In the genomic region with DNA sequence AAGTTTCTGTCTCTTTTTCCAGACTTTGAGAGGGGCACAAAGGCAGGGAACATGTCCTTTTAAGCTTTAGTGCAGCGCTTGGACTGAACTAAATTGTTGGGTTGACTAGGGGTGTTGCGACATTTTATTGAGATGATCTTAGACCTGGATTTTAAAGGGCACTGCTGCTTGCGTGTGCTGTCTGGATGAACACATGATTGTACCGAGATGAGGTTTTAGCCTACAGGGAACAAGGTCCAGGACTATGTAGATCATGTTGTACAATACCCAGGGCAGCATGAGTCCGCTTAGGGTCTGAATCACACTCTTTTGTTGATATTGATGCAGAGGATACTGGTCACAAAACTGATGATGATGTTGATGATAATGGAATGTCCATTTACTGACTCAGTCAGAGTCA, we compare ENCODE assay signal across 16 cellular contexts. TPM values are rescaled to one million over a fixed set of nuclear protein-coding genes. Genes with fewer than 3 reads are reported as not detected.
DNase-seq lines count a peak whose midpoint lies in the region; ATAC-seq and TF ChIP-seq lines count a peak whose summit lies in the region.
"Had no signal": no experiment of that assay in that cellular context is flagged by ENCODE, and none has a peak within 500 bp of the region (broad histone marks: within the 10 kb centered on the region; RNA-seq: fewer than 3 reads in every experiment).

No MANE protein-coding gene starts in this region.

- H3K27me3 ChIP-seq in mammary epithelial cell (ENCODE audit: insufficient read depth, low read length) (no peaks in the 10 kb centered on the region), right lobe of liver (no peaks in the 10 kb centered on the region)
- H3K27me3 ChIP-seq: upper lobe of left lung had no signal

- H3K9ac ChIP-seq in mammary epithelial cell (ENCODE audit: insufficient read depth, low read length) = no peak overlapping the region

- no peaks in the 10 kb centered on the region for H4K20me1 ChIP-seq in mammary epithelial cell (ENCODE audit: insufficient read depth, low read length)

- peak; percentile 77 for TF ChIP-seq POLR2A in right lobe of liver (IDR thresholded peaks at IDR 0.05)

- intact Hi-C loops in mammary epithelial cell (cut with micrococcal nuclease) = no loop called here
- intact Hi-C loops in right lobe of liver (cut with DNase I) = no loop called here

- peak; percentile 85 to 96 (median 89) for ATAC-seq in right lobe of liver
- ATAC-seq: naive thymus-derived CD8-positive, alpha-beta T cell had no signal

- H3K36me3 ChIP-seq in mammary epithelial cell (ENCODE audit: insufficient read depth, low read length) (no peaks in the 10 kb centered on the region), right lobe of liver (no peaks in the 10 kb centered on the region)
- H3K36me3 ChIP-seq: upper lobe of left lung had no signal

- in situ Hi-C loops in mammary epithelial cell (cut with MboI; ENCODE audit: low sequenced_read_pairs in 2 of 2) = no loop called here

- H3K4me2 ChIP-seq in mammary epithelial cell (ENCODE audit: insufficient read depth, low read depth, low read length) = no peak overlapping the region

- H3K9me3 ChIP-seq in mammary epithelial cell (replicated peaks; ENCODE audit: insufficient read depth, low read length) (no peaks in the 10 kb centered on the region), right lobe of liver (no peaks in the 10 kb centered on the region)
- H3K9me3 ChIP-seq: upper lobe of left lung had no signal

- dilution Hi-C loops in mammary epithelial cell (cut with HindIII; ENCODE audit: low sequenced_read_pairs) = no loop called here

- H3K79me2 ChIP-seq in mammary epithelial cell (ENCODE audit: insufficient read depth, low read length) = no peaks in the 10 kb centered on the region

- WGBS in mammary epithelial cell (ENCODE audit: low coverage, missing lambda C conversion rate) = 81% methylated on average over 5 of the region's 5 CpGs
- WGBS in right lobe of liver (ENCODE audit: insufficient coverage, low coverage, low lambda C conversion rate, missing lambda C conversion rate) = 30% methylated on average over 5 of the region's 5 CpGs

- H2AFZ ChIP-seq in mammary epithelial cell (ENCODE audit: low read depth, low read length) = no peak overlapping the region

- no peak overlapping the region for H3K27ac ChIP-seq in mammary epithelial cell (ENCODE audit: insufficient read depth, low read depth, low read length)
- peak overlapping the region; percentile 90 for H3K27ac ChIP-seq in right lobe of liver
- H3K27ac ChIP-seq: upper lobe of left lung had no signal

- no TSS peak for BruUV-seq in mammary epithelial cell (replicated peaks; lab: Mats Ljungman, UMichigan)

- no peak overlapping the region for H3K4me3 ChIP-seq in mammary epithelial cell (replicated peaks in 1 of 3; ENCODE audit: insufficient read depth in 1 of 3, low read depth in 2 of 3, low read length in 3 of 3)
- no peak overlapping the region for H3K4me3 ChIP-seq in right lobe of liver
- H3K4me3 ChIP-seq: upper lobe of left lung had no signal

- DNase-seq in AG20443 (ENCODE audit: low spot score) (peak; percentile 89), HuH-7 (ENCODE audit: low spot score) (peak; percentile 69), mammary epithelial cell (peak; percentile 49), right lobe of liver (peak in 1 of 3 donors; percentile 70), T-helper 1 cell (no peak), NCI-H524 (lab: John Stamatoyannopoulos, UW) (no peak), NCI-H82 treated with DMSO at 0.1 percent for 48 hours (lab: John Stamatoyannopoulos, UW; ENCODE audit: unreplicated experiment) (no peak)
- DNase-seq in activated CD8-positive, alpha-beta memory T cell treated with anti-CD3 and anti-CD28 coated beads, Interleukin-2, amount 50 U/mL, for 48 hours = no peak
- DNase-seq: activated CD4-positive, alpha-beta T cell treated with anti-CD3 and anti-CD28 coated beads, Interleukin-2, amount 10 ng/mL, durations not matched to agents 7 days and 5 days; anterior cingulate cortex; CD4-positive, CD25-positive, alpha-beta regulatory T cell; kidney glomerular epithelial cell; naive thymus-derived CD8-positive, alpha-beta T cell; retina; stimulated activated CD4-positive, alpha-beta T cell treated with anti-CD3 and anti-CD28 coated beads, Interleukin-2, amount 100 ng/mL, for 48 hours; upper lobe of left lung had no signal

- no peak for TF ChIP-seq CTCF in mammary epithelial cell (conservative IDR thresholded peaks at IDR 0.05 in 1 of 2, IDR thresholded peaks at IDR 0.05 in 1 of 2; ENCODE audit: extremely low read depth in 1 of 2, insufficient read depth in 1 of 2, low read depth in 1 of 2, low read length in 2 of 2)
- TF ChIP-seq CTCF in right lobe of liver (IDR thresholded peaks at IDR 0.05) = no peak

- no peaks in the 10 kb centered on the region for H3K4me1 ChIP-seq in mammary epithelial cell (ENCODE audit: insufficient read depth, low read length)
- H3K4me1 ChIP-seq in right lobe of liver = peaks cover 0 to 33% (median 8%) of the 10 kb centered on the region in 4 donors

- CTCF ChIA-PET in mammary epithelial cell (lab: Charles Lee; ENCODE audit: low non-redundant PET) = no interaction called here

RNA-seq across cellular contexts. Expression of a gene that starts 5.2 kb away (rescaled TPM):
- total RNA-seq in mammary epithelial cell (1 to 10 TPM; 2.8 to 3.5 TPM), right lobe of liver (10 to 100 TPM in 2 of 6 experiments, 1 to 10 TPM in 4; 1.9 to 12.8 (median 5.7) TPM)
- 0.93 TPM for polyA plus RNA-seq in mammary epithelial cell
- polyA minus RNA-seq in mammary epithelial cell = 3.3 TPM

Comparison
In these comparisons a context has a peak if more than half of its experiments do, and no peak if none do; other contexts are left out.
1. DNase-seq: peak in AG20443 (single experiment), HuH-7 (single experiment) and mammary epithelial cell (single experiment); none in activated CD8-positive, alpha-beta memory T cell treated with anti-CD3 and anti-CD28 coated beads, Interleukin-2, amount 50 U/mL, for 48 hours (single experiment), T-helper 1 cell (0 of 5), NCI-H524 (0 of 2) and NCI-H82 treated with DMSO at 0.1 percent for 48 hours (single experiment).